Comparison of ENCODE assay signal across 16 cellular contexts in genomic region chr12:124667671-124668337, GRCh38.
A peak's percentile ranks its signal among the peaks of the same experiment; 100 is the strongest.
DNase-seq lines count a peak whose midpoint lies in the region; ATAC-seq and TF ChIP-seq lines count a peak whose summit lies in the region.
"Had no signal": no experiment of that assay in that cellular context is flagged by ENCODE, and none has a peak within 500 bp of the region (broad histone marks: within the 10 kb centered on the region; RNA-seq: fewer than 3 reads in every experiment).

No MANE protein-coding gene starts in this region.

- ATAC-seq in body of pancreas, result peak; percentile 63
- ATAC-seq in lung (ENCODE audit: insufficient read depth, low FRiP score), result peak; percentile 78
- no peak for ATAC-seq in HG02973 (IDR thresholded peaks at IDR 0.05; ENCODE audit: unreplicated experiment)
- ATAC-seq in GM21381 (IDR thresholded peaks at IDR 0.05; ENCODE audit: unreplicated experiment), result no peak
- ATAC-seq: activated CD4-positive, CD25-positive, alpha-beta regulatory T cell treated with anti-CD3 and anti-CD28 coated beads, Interleukin-2, amount 50 U/mL, for 24 hours had no signal

- TF ChIP-seq POLR2A in body of pancreas (IDR thresholded peaks at IDR 0.05) (no peak), uterus (IDR thresholded peaks at IDR 0.05) (no peak)

- DNase-seq in DMS79 (lab: John Stamatoyannopoulos, UW) (peak; percentile 31), NCI-H2107 (lab: John Stamatoyannopoulos, UW) (peak; percentile 43), body of pancreas (peak in 2 of 4 donors; percentile 25 to 32), lung (ENCODE audit: low spot score) (peak; percentile 79), uterus (no peak), AG20443 (ENCODE audit: low spot score) (no peak)
- DNase-seq: activated CD8-positive, alpha-beta memory T cell treated with anti-CD3 and anti-CD28 coated beads, Interleukin-2, amount 50 U/mL, for 4 hours; activated naive CD4-positive, alpha-beta T cell treated with anti-CD3 and anti-CD28 coated beads, Interleukin-2, amount 50 U/mL, for 16 hours; AML-193; effector memory CD4-positive, alpha-beta T cell; mesenchymal stem cell; stimulated activated CD4-positive, alpha-beta T cell treated with anti-CD3 and anti-CD28 coated beads, Interleukin-2, amount 100 ng/mL, for 48 hours; thyroid gland had no signal

- TF ChIP-seq CTCF in body of pancreas (IDR thresholded peaks at IDR 0.05) (no peak), lung (IDR thresholded peaks at IDR 0.05; ENCODE audit: control extremely low read depth, extremely low read depth) (no peak), uterus (IDR thresholded peaks at IDR 0.05) (no peak)

- 28 to 43% methylated on average over 13 to 17 of the region's 17 CpGs for WGBS in body of pancreas, 2 donors
- whole genome bisulfite sequencing in lung, 2 donors, result 61 to 78% methylated on average over 17 of the region's 17 CpGs

- H3K4me1 ChIP-seq in body of pancreas (peaks cover 12% of the 10 kb centered on the region), lung (ENCODE audit: control insufficient read depth in 2 of 2, insufficient read depth in 2 of 2, low read length in 2 of 2) (peaks cover 0 to 6% of the 10 kb centered on the region in 2 donors), uterus (peaks cover 0 to 10% of the 10 kb centered on the region in 2 donors)
- H3K4me1 ChIP-seq: thyroid gland had no signal

- intact Hi-C loops in body of pancreas (cut with DNase I) (no loop called here), uterus (cut with DNase I; ENCODE audit: low total_unique reads) (no loop called here)

- H3K27me3 ChIP-seq in body of pancreas (no peaks in the 10 kb centered on the region), lung (ENCODE audit: control insufficient read depth, insufficient read depth) (no peaks in the 10 kb centered on the region), uterus (no peaks in the 10 kb centered on the region)
- H3K27me3 ChIP-seq: thyroid gland had no signal

- H3K27ac ChIP-seq in body of pancreas, result no peak overlapping the region
- peak overlapping the region in 1 of 2 donors; percentile 68 for H3K27ac ChIP-seq in lung (ENCODE audit: low read depth in 1 of 2, low read length in 1 of 2)
- no peak overlapping the region for H3K27ac ChIP-seq in uterus
- H3K27ac ChIP-seq: thyroid gland had no signal

- H3K4me3 ChIP-seq in body of pancreas (no peak overlapping the region), lung (no peak overlapping the region), uterus (no peak overlapping the region)
- H3K4me3 ChIP-seq: thyroid gland had no signal

- H3K36me3 ChIP-seq in body of pancreas (replicated peaks in 1 of 2; ENCODE audit: insufficient read depth in 1 of 2, low read depth in 2 of 2) (no peaks in the 10 kb centered on the region), lung (ENCODE audit: control insufficient read depth in 2 of 2, insufficient read depth in 2 of 2, low read length in 2 of 2) (no peaks in the 10 kb centered on the region), uterus (no peaks in the 10 kb centered on the region)
- H3K36me3 ChIP-seq: thyroid gland had no signal

- H3K9me3 ChIP-seq in body of pancreas (no peaks in the 10 kb centered on the region), lung (ENCODE audit: control insufficient read depth in 2 of 2, insufficient read depth in 1 of 2, low read length in 1 of 2) (peaks cover 0 to 4% of the 10 kb centered on the region in 2 donors), uterus (no peaks in the 10 kb centered on the region)
- H3K9me3 ChIP-seq: thyroid gland had no signal

Comparison
In these comparisons a context has a peak if more than half of its experiments do, and no peak if none do; other contexts are left out.
1. DNase-seq: peak in DMS79 (single experiment), NCI-H2107 (single experiment) and lung (single experiment); none in uterus (0 of 2) and AG20443 (single experiment).
2. ATAC-seq: peak in body of pancreas (single experiment) and lung (single experiment); none in HG02973 (single experiment) and GM21381 (single experiment).